Comparison of ENCODE assay signal across 10 cellular contexts in genomic region chr7:98795741-98796493, GRCh38.
DNase-seq lines count a peak whose midpoint lies in the region; ATAC-seq, FAIRE-seq and TF ChIP-seq lines count a peak whose summit lies in the region.
"Had no signal": no experiment of that assay in that cellular context is flagged by ENCODE, and none has a peak within 500 bp of the region (broad histone marks: within the 10 kb centered on the region; RNA-seq: fewer than 3 reads in every experiment).

No MANE protein-coding gene starts in this region.

- POLR2A ChIA-PET in GM10248 (lab: Yijun Ruan, JAX) = interaction anchor here (0.5 kb wide), 1 partner anchor 416 kb away, joined by 4 read pairs; no protein-coding TSS in a partner anchor

- no peaks in the 10 kb centered on the region for H3K9me3 Mint-ChIP-seq in endothelial cell (ENCODE audit: unreplicated experiment)

- no peaks in the 10 kb centered on the region for H3K36me3 Mint-ChIP-seq in endothelial cell (ENCODE audit: low read depth, unreplicated experiment)
- H3K36me3 Mint-ChIP-seq: CD4-positive, CD25-positive, alpha-beta regulatory T cell had no signal

- CTCF ChIA-PET in GM10248 (lab: Yijun Ruan, JAX) = interaction anchor here (0.8 to 1.6 kb wide), 6 partner anchors 8 to 50 kb away, joined by 3 to 4 read pairs (median 3); no protein-coding TSS in a partner anchor

- H3K4me3 Mint-ChIP-seq in endothelial cell (ENCODE audit: unreplicated experiment) = no peak overlapping the region
- H3K4me3 Mint-ChIP-seq: CD4-positive, CD25-positive, alpha-beta regulatory T cell had no signal

- DNase-seq in GM10248 (ENCODE audit: extremely low spot score) (peak; percentile 61), GM19239 (ENCODE audit: insufficient read length, low spot score) (no peak), endothelial cell (ENCODE audit: low spot score) (no peak), superior temporal gyrus (ENCODE audit: extremely low spot score) (no peak), T-helper 9 cell (no peak), AG08395 (ENCODE audit: low spot score) (no peak)
- DNase-seq: activated effector memory CD4-positive, alpha-beta T cell treated with anti-CD3 and anti-CD28 coated beads, Interleukin-2, amount 50 U/mL, for 16 hours had no signal

- no peaks in the 10 kb centered on the region for H3K4me1 Mint-ChIP-seq in endothelial cell (ENCODE audit: unreplicated experiment)
- H3K4me1 Mint-ChIP-seq: CD4-positive, CD25-positive, alpha-beta regulatory T cell had no signal

- TF ChIP-seq CTCF in GM10248 (IDR thresholded peaks at IDR 0.05; ENCODE audit: control extremely low read depth, extremely low read depth, low read depth, missing control alignments) (no peak), endothelial cell (IDR thresholded peaks at IDR 0.05; ENCODE audit: unreplicated experiment) (no peak)

- H3K27ac Mint-ChIP-seq in endothelial cell (ENCODE audit: unreplicated experiment) = no peak overlapping the region
- H3K27ac Mint-ChIP-seq: CD4-positive, CD25-positive, alpha-beta regulatory T cell had no signal

- FAIRE-seq in GM19239 (lab: Jason Lieb, UNC) = peak; percentile 60

- ATAC-seq in HG02798 (IDR thresholded peaks at IDR 0.05; ENCODE audit: poor library complexity, unreplicated experiment) = peak; percentile 74
- ATAC-seq in HG03571 (IDR thresholded peaks at IDR 0.05; ENCODE audit: unreplicated experiment) = peak; percentile 98

- peaks cover 3% of the 10 kb centered on the region for H3K27me3 Mint-ChIP-seq in endothelial cell (ENCODE audit: unreplicated experiment)
- H3K27me3 Mint-ChIP-seq: CD4-positive, CD25-positive, alpha-beta regulatory T cell had no signal
